ENCODE assay signal across 1 cellular context in genomic region chrX:86121916-86122315, GRCh38.
TF ChIP-seq lines count a peak whose summit lies in the region.

No MANE protein-coding gene starts in this region.

TF ChIP-seq in HepG2, 621 proteins besides CTCF, POLR2A, EP300 and RAD21 (continued from another document):
- TF ChIP-seq ZNF274 (CRISPR knock-in tag; IDR thresholded peaks at IDR 0.05), result no peak
